ENCODE assay signal across 8 cellular contexts in genomic region chr17:29124135-29124930, GRCh38. TPM values are rescaled to one million over a fixed set of nuclear protein-coding genes. Genes with fewer than 3 reads are reported as not detected.
A peak's percentile ranks its signal among the peaks of the same experiment; 100 is the strongest.
DNase-seq lines count a peak whose midpoint lies in the region; ATAC-seq, FAIRE-seq and TF ChIP-seq lines count a peak whose summit lies in the region.

No MANE protein-coding gene starts in this region.

- in situ Hi-C loops in mammary epithelial cell (cut with MboI; ENCODE audit: low sequenced_read_pairs in 2 of 2), result loop anchor here in 1 of 2 donors (25.0 kb wide), 1 partner anchor 387 kb away; the partner anchor contains the start of genes NEK8, TLCD1 and TRAF4

- H3K27me3 ChIP-seq in Peyer's patch (no peaks in the 10 kb centered on the region), mammary epithelial cell (ENCODE audit: insufficient read depth, low read length) (no peaks in the 10 kb centered on the region)

- FAIRE-seq in kidney (lab: Jason Lieb, UNC), result peak; percentile 69

- intact Hi-C loops in mammary epithelial cell (cut with micrococcal nuclease), result loop anchor here (1.0 kb wide), 4 partner anchors 20 to 246 kb away; no protein-coding TSS in a partner anchor
- intact Hi-C loops in kidney (cut with DNase I), result no loop called here

- H3K27ac ChIP-seq in Peyer's patch (peak overlapping the region in 1 of 4 donors; percentile 25), mammary epithelial cell (ENCODE audit: insufficient read depth, low read depth, low read length) (no peak overlapping the region), kidney (ENCODE audit: low read depth in 2 of 2, low read length in 2 of 2) (no peak overlapping the region)

- H3K36me3 ChIP-seq in Peyer's patch, result peaks cover 0 to 43% (median 0%) of the 10 kb centered on the region in 3 donors
- peaks cover 11% of the 10 kb centered on the region for H3K36me3 ChIP-seq in mammary epithelial cell (ENCODE audit: insufficient read depth, low read length)
- peaks cover 13 to 21% of the 10 kb centered on the region in 2 donors for H3K36me3 ChIP-seq in kidney (ENCODE audit: control insufficient read depth in 1 of 2, insufficient read depth in 2 of 2, low read length in 2 of 2)

- no peak overlapping the region for H3K9ac ChIP-seq in mammary epithelial cell (ENCODE audit: insufficient read depth, low read length)
- H3K9ac ChIP-seq in kidney (ENCODE audit: low read length in 2 of 2), result no peak overlapping the region

- dilution Hi-C loops in mammary epithelial cell (cut with HindIII; ENCODE audit: low sequenced_read_pairs), result no loop called here

- H4K20me1 ChIP-seq in mammary epithelial cell (ENCODE audit: insufficient read depth, low read length), result no peaks in the 10 kb centered on the region

- no peak overlapping the region for H3K4me3 ChIP-seq in GM12864 (ENCODE audit: low read depth, low read length)
- H3K4me3 ChIP-seq in Peyer's patch, result no peak overlapping the region
- no peak overlapping the region for H3K4me3 ChIP-seq in mammary epithelial cell (replicated peaks in 1 of 3; ENCODE audit: insufficient read depth in 1 of 3, low read depth in 2 of 3, low read length in 3 of 3)
- H3K4me3 ChIP-seq in kidney (ENCODE audit: low read length in 2 of 2), result no peak overlapping the region

- 79% methylated on average over 12 of the region's 13 CpGs for WGBS in mammary epithelial cell (ENCODE audit: low coverage, missing lambda C conversion rate)

- H3K4me2 ChIP-seq in mammary epithelial cell (ENCODE audit: insufficient read depth, low read depth, low read length), result no peak overlapping the region

- peak; percentile 90 for ATAC-seq in stimulated activated naive CD8-positive, alpha-beta T cell treated with anti-CD3 and anti-CD28 coated beads, Interleukin-15, amount 100 ng/mL, for 72 hours
- no peak for ATAC-seq in HG02623 (IDR thresholded peaks at IDR 0.05; ENCODE audit: unreplicated experiment)

- H3K9me3 ChIP-seq in Peyer's patch (no peaks in the 10 kb centered on the region), mammary epithelial cell (replicated peaks; ENCODE audit: insufficient read depth, low read length) (no peaks in the 10 kb centered on the region), kidney (ENCODE audit: control insufficient read depth in 1 of 2, low read length in 2 of 2) (no peaks in the 10 kb centered on the region)

- CTCF ChIA-PET in mammary epithelial cell (lab: Charles Lee; ENCODE audit: low non-redundant PET), result interaction anchor here (0.6 to 1.5 kb wide), 12 partner anchors 16 to 726 kb away, joined by 3 to 17 read pairs (median 4); partner anchors contain the start of gene MYO18A

- no peaks in the 10 kb centered on the region for H3K27me3 Mint-ChIP-seq in stimulated activated naive CD8-positive, alpha-beta T cell treated with anti-CD3 and anti-CD28 coated beads, Interleukin-15, amount 100 ng/mL, for 72 hours

- DNase-seq in AG08396 (ENCODE audit: low spot score) (peak; percentile 79), GM12864 (ENCODE audit: low read depth) (no peak), M059J (ENCODE audit: low read depth) (peak; percentile 85), Peyer's patch (peak in 1 of 3 donors; percentile 48), mammary epithelial cell (peak; percentile 68), kidney (no peak)
- peak in 1 of 2 donors; percentile 35 for DNase-seq in stimulated activated naive CD8-positive, alpha-beta T cell treated with anti-CD3 and anti-CD28 coated beads, Interleukin-15, amount 100 ng/mL, for 72 hours

- TF ChIP-seq POLR2A in Peyer's patch (IDR thresholded peaks at IDR 0.05), result no peak

- H3K4me1 ChIP-seq in Peyer's patch, result peaks cover 0 to 24% (median 0%) of the 10 kb centered on the region in 4 donors
- peaks cover 3% of the 10 kb centered on the region for H3K4me1 ChIP-seq in mammary epithelial cell (ENCODE audit: insufficient read depth, low read length)
- H3K4me1 ChIP-seq in kidney (ENCODE audit: control insufficient read depth in 1 of 2, insufficient read depth in 1 of 2, low read depth in 1 of 2, low read length in 2 of 2), result peaks cover 0 to 2% of the 10 kb centered on the region in 2 donors

- no peak overlapping the region for H3K4me3 Mint-ChIP-seq in stimulated activated naive CD8-positive, alpha-beta T cell treated with anti-CD3 and anti-CD28 coated beads, Interleukin-15, amount 100 ng/mL, for 72 hours

- H3K79me2 ChIP-seq in mammary epithelial cell (ENCODE audit: insufficient read depth, low read length), result peaks cover 46% of the 10 kb centered on the region

- peak overlapping the region in 1 of 2 donors; percentile 42 for H3K27ac Mint-ChIP-seq in stimulated activated naive CD8-positive, alpha-beta T cell treated with anti-CD3 and anti-CD28 coated beads, Interleukin-15, amount 100 ng/mL, for 72 hours

- TF ChIP-seq CTCF in GM12864 (IDR thresholded peaks at IDR 0.05; ENCODE audit: low read depth, low read length, missing control alignments), result peak; percentile 69
- TF ChIP-seq CTCF in Peyer's patch (IDR thresholded peaks at IDR 0.05), result peak in 5 of 6 experiments; percentile 52 to 73 (median 72)
- TF ChIP-seq CTCF in mammary epithelial cell (conservative IDR thresholded peaks at IDR 0.05 in 1 of 2, IDR thresholded peaks at IDR 0.05 in 1 of 2; ENCODE audit: extremely low read depth in 1 of 2, insufficient read depth in 1 of 2, low read depth in 1 of 2, low read length in 2 of 2), result peak; percentile 70 to 78
- TF ChIP-seq CTCF in kidney (IDR thresholded peaks at IDR 0.05; ENCODE audit: borderline replicate concordance, extremely low read depth, insufficient read depth), result peak; percentile 82

- H3K9me3 Mint-ChIP-seq in stimulated activated naive CD8-positive, alpha-beta T cell treated with anti-CD3 and anti-CD28 coated beads, Interleukin-15, amount 100 ng/mL, for 72 hours, result no peaks in the 10 kb centered on the region

- peaks cover 4% of the 10 kb centered on the region for H3K4me1 Mint-ChIP-seq in stimulated activated naive CD8-positive, alpha-beta T cell treated with anti-CD3 and anti-CD28 coated beads, Interleukin-15, amount 100 ng/mL, for 72 hours

- H2AFZ ChIP-seq in mammary epithelial cell (ENCODE audit: low read depth, low read length), result no peak overlapping the region

- no TSS peak for BruUV-seq in mammary epithelial cell (replicated peaks; lab: Mats Ljungman, UMichigan)

RNA-seq across cellular contexts. Expression of gene MYO18A, which starts 55.9 kb away (rescaled TPM):
- 21.8 and 63.3 TPM in 2 replicates for total RNA-seq in M059J (2014; rRNA removed; shearing (Covaris generic))
- total RNA-seq in Peyer's patch, result 100 to 1,000 TPM; 104 to 359 (median 188) TPM
- total RNA-seq in mammary epithelial cell, result 100 to 1,000 TPM in 1 of 2 donors, 10 to 100 TPM in 1; 62.3 to 102 TPM
- 17.8 TPM for polyA plus RNA-seq in mammary epithelial cell
- 131 TPM for polyA minus RNA-seq in mammary epithelial cell
- 60.7 TPM for total RNA-seq in kidney
- polyA plus RNA-seq in kidney (ENCODE audit: insufficient read depth, low read depth, low replicate concordance), result 25.6 TPM

Comparison
In these comparisons a context has a peak if more than half of its experiments do, and no peak if none do; other contexts are left out.
1. DNase-seq: peak in AG08396 (single experiment), M059J (single experiment) and mammary epithelial cell (single experiment); none in GM12864 (single experiment) and kidney (single experiment).
2. Peak in every context shown above with its lines, with median percentiles within 50 percentile points of each other: CTCF ChIP-seq.